8 cellular contexts compared by ENCODE assay signal in genomic region chr19:6828698-6829633, GRCh38. TPM values are rescaled to one million over a fixed set of nuclear protein-coding genes. Genes with fewer than 3 reads are reported as not detected.
A peak's percentile ranks its signal among the peaks of the same experiment; 100 is the strongest.
DNase-seq lines count a peak whose midpoint lies in the region; ATAC-seq and TF ChIP-seq lines count a peak whose summit lies in the region.

No MANE protein-coding gene starts in this region.

- no peak for ATAC-seq in GM18502 (IDR thresholded peaks at IDR 0.05; ENCODE audit: poor library complexity, unreplicated experiment)
- ATAC-seq in HG02840 (IDR thresholded peaks at IDR 0.05; ENCODE audit: low FRiP score, unreplicated experiment) = no peak

- no peak for TF ChIP-seq CTCF in neural progenitor cell (IDR thresholded peaks at IDR 0.05)

- no peak overlapping the region for H3K27ac Mint-ChIP-seq in neural progenitor cell

- H3K79me2 ChIP-seq in neural progenitor cell (ENCODE audit: low read depth) = no peaks in the 10 kb centered on the region

- DNase-seq in DMS114 treated with DMSO at 0.1 percent for 48 hours (lab: John Stamatoyannopoulos, UW; ENCODE audit: unreplicated experiment) (peak; percentile 3), KBM-7 (peak; percentile 80), neural progenitor cell (ENCODE audit: low spot score) (no peak), NCI-H510A (lab: John Stamatoyannopoulos, UW) (no peak), NCI-H345 (lab: John Stamatoyannopoulos, UW) (no peak)
- peak; percentile 36 for DNase-seq in activated T-cell treated with anti-CD3 and anti-CD28 coated beads, Interleukin-2, amount 50 U/mL, for 1 hour

- peak overlapping the region; percentile 5 for H3K4me3 Mint-ChIP-seq in neural progenitor cell

- no peaks in the 10 kb centered on the region for H3F3A ChIP-seq in neural progenitor cell (ENCODE audit: low read depth)

- no peak overlapping the region for H3K9ac ChIP-seq in neural progenitor cell

- in situ Hi-C loops in KBM-7 (cut with MboI; ENCODE audit: low pct_unique_long_range_greater_than_20kb, low sequenced_read_pairs) = no loop called here

- no peaks in the 10 kb centered on the region for H3K36me3 ChIP-seq in neural progenitor cell

- peaks cover 19% of the 10 kb centered on the region for H3K27me3 Mint-ChIP-seq in neural progenitor cell (ENCODE audit: insufficient read depth, low read depth)

- no peaks in the 10 kb centered on the region for H3K27me3 ChIP-seq in neural progenitor cell

- no peak overlapping the region for H2AFZ ChIP-seq in neural progenitor cell (replicated peaks)

- H3K9me3 ChIP-seq in neural progenitor cell (ENCODE audit: low read depth) = no peaks in the 10 kb centered on the region

- H3K36me3 Mint-ChIP-seq in neural progenitor cell = no peaks in the 10 kb centered on the region

- peaks cover 3% of the 10 kb centered on the region for H3K9me3 Mint-ChIP-seq in neural progenitor cell

- no peaks in the 10 kb centered on the region for H4K20me1 ChIP-seq in neural progenitor cell (ENCODE audit: low read depth)

- H3K4me2 ChIP-seq in neural progenitor cell = no peak overlapping the region

- no peaks in the 10 kb centered on the region for H3K4me1 ChIP-seq in neural progenitor cell

- no peak overlapping the region for H3K27ac ChIP-seq in neural progenitor cell

- no peak overlapping the region for H3K4me3 ChIP-seq in neural progenitor cell

- H3K4me1 Mint-ChIP-seq in neural progenitor cell = no peaks in the 10 kb centered on the region

RNA-seq across cellular contexts. Expression of gene VAV1, which starts 56.5 kb away (rescaled TPM):
- total RNA-seq in neural progenitor cell (ENCODE audit: low replicate concordance) = 0.15 TPM in 1 of 2 replicates, not detected in the other

RNA-seq across cellular contexts. Expression of gene ADGRE1, which starts 58.4 kb away (rescaled TPM):
- total RNA-seq in neural progenitor cell (ENCODE audit: low replicate concordance) = not detected in 2 replicates

Comparison
In these comparisons a context has a peak if more than half of its experiments do, and no peak if none do; other contexts are left out.
1. DNase-seq: peak in DMS114 treated with DMSO at 0.1 percent for 48 hours (single experiment), KBM-7 (single experiment) and activated T-cell treated with anti-CD3 and anti-CD28 coated beads, Interleukin-2, amount 50 U/mL, for 1 hour (single experiment); none in neural progenitor cell (single experiment), NCI-H510A (single experiment) and NCI-H345 (single experiment).